Comparison of ENCODE assay signal across 8 cellular contexts in genomic region chr5:87411586-87412416, GRCh38. TPM values are rescaled to one million over a fixed set of nuclear protein-coding genes. Genes with fewer than 3 reads are reported as not detected.
DNase-seq lines count a peak whose midpoint lies in the region; ATAC-seq, FAIRE-seq and TF ChIP-seq lines count a peak whose summit lies in the region.

No MANE protein-coding gene starts in this region.

- H3K9me3 Mint-ChIP-seq in nephron, result no peaks in the 10 kb centered on the region

- no peak for FAIRE-seq in D721Med (lab: Jason Lieb, UNC)

- TF ChIP-seq CTCF in fibroblast of pulmonary artery (IDR thresholded peaks at IDR 0.05; ENCODE audit: low read length, missing control alignments) (no peak), nephron (IDR thresholded peaks at IDR 0.05; ENCODE audit: unreplicated experiment in 3 of 3) (no peak), D721Med (IDR thresholded peaks at IDR 0.05; ENCODE audit: insufficient read depth, missing control alignments) (no peak)

- H3K27ac Mint-ChIP-seq in nephron, result peak overlapping the region; percentile 86 to 97 (median 94)

- peak; percentile 17 for ATAC-seq in GM21529 (IDR thresholded peaks at IDR 0.05; ENCODE audit: unreplicated experiment)

- peaks cover 32% of the 10 kb centered on the region for H3K36me3 Mint-ChIP-seq in nephron (ENCODE audit: low read depth)

- DNase-seq in G401 (ENCODE audit: low spot score) (peak; percentile 65), Kasumi-1 (lab: John Stamatoyannopoulos, UW) (peak; percentile 68 to 70), fibroblast of pulmonary artery (ENCODE audit: low read depth) (peak; percentile 60), D721Med (ENCODE audit: insufficient read length, low spot score) (no peak), NCI-H1694 (lab: John Stamatoyannopoulos, UW) (no peak)
- peak; percentile 19 to 20 for DNase-seq in activated CD4-positive, alpha-beta T cell treated with anti-CD3 and anti-CD28 coated beads, Interleukin-2, amount 50 U/mL, for 48 hours

- H3K4me1 Mint-ChIP-seq in nephron, result peaks cover 23% of the 10 kb centered on the region

- no peaks in the 10 kb centered on the region for H3K27me3 Mint-ChIP-seq in nephron (ENCODE audit: low read depth)

- H3K4me3 ChIP-seq in fibroblast of pulmonary artery (replicated peaks; ENCODE audit: low read depth, low read length), result peak overlapping the region; percentile 91

- in situ Hi-C loops in G401 (cut with HindIII; ENCODE audit: low sequenced_read_pairs), result no loop called here

- H3K4me3 Mint-ChIP-seq in nephron, result peak overlapping the region; percentile 86 to 93 (median 91)

RNA-seq across cellular contexts. Expression of gene CCNH, which starts 0.9 kb away (rescaled TPM):
- 62.2 and 86.2 TPM in 2 replicates for total RNA-seq in G401 (2014; rRNA removed; shearing (Covaris generic))

Comparison
In these comparisons a context has a peak if more than half of its experiments do, and no peak if none do; other contexts are left out.
1. DNase-seq: peak in G401 (single experiment), Kasumi-1 (2 of 2), activated CD4-positive, alpha-beta T cell treated with anti-CD3 and anti-CD28 coated beads, Interleukin-2, amount 50 U/mL, for 48 hours (2 of 2) and fibroblast of pulmonary artery (single experiment); none in D721Med (single experiment) and NCI-H1694 (single experiment).